Comparison of ENCODE assay signal across 1 cellular context in the genomic region with DNA sequence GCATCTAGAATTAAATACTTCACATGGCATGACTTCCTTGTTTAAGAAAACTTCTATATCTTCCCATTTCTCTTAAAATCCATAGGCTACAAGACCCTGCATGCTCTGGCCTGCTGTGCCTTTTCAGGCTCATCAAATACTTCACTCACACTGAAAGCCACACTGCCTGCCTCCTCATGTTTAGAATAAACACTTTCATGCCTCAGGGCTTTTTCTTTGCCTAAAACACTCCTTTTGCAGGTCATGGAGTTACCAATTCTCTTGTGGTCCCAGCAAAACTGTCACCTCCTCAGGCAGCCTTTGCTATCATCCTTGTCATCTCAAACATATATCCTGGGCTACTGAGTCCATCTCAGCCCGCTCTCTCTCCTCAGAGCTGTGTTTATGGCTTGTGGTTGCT.
TF ChIP-seq lines count a peak whose summit lies in the region.

No MANE protein-coding gene starts in this region.

TF ChIP-seq in GM23338, 12 proteins besides CTCF, POLR2A, EP300 and RAD21 (continued from another document):
- TF ChIP-seq, protein P1, sequence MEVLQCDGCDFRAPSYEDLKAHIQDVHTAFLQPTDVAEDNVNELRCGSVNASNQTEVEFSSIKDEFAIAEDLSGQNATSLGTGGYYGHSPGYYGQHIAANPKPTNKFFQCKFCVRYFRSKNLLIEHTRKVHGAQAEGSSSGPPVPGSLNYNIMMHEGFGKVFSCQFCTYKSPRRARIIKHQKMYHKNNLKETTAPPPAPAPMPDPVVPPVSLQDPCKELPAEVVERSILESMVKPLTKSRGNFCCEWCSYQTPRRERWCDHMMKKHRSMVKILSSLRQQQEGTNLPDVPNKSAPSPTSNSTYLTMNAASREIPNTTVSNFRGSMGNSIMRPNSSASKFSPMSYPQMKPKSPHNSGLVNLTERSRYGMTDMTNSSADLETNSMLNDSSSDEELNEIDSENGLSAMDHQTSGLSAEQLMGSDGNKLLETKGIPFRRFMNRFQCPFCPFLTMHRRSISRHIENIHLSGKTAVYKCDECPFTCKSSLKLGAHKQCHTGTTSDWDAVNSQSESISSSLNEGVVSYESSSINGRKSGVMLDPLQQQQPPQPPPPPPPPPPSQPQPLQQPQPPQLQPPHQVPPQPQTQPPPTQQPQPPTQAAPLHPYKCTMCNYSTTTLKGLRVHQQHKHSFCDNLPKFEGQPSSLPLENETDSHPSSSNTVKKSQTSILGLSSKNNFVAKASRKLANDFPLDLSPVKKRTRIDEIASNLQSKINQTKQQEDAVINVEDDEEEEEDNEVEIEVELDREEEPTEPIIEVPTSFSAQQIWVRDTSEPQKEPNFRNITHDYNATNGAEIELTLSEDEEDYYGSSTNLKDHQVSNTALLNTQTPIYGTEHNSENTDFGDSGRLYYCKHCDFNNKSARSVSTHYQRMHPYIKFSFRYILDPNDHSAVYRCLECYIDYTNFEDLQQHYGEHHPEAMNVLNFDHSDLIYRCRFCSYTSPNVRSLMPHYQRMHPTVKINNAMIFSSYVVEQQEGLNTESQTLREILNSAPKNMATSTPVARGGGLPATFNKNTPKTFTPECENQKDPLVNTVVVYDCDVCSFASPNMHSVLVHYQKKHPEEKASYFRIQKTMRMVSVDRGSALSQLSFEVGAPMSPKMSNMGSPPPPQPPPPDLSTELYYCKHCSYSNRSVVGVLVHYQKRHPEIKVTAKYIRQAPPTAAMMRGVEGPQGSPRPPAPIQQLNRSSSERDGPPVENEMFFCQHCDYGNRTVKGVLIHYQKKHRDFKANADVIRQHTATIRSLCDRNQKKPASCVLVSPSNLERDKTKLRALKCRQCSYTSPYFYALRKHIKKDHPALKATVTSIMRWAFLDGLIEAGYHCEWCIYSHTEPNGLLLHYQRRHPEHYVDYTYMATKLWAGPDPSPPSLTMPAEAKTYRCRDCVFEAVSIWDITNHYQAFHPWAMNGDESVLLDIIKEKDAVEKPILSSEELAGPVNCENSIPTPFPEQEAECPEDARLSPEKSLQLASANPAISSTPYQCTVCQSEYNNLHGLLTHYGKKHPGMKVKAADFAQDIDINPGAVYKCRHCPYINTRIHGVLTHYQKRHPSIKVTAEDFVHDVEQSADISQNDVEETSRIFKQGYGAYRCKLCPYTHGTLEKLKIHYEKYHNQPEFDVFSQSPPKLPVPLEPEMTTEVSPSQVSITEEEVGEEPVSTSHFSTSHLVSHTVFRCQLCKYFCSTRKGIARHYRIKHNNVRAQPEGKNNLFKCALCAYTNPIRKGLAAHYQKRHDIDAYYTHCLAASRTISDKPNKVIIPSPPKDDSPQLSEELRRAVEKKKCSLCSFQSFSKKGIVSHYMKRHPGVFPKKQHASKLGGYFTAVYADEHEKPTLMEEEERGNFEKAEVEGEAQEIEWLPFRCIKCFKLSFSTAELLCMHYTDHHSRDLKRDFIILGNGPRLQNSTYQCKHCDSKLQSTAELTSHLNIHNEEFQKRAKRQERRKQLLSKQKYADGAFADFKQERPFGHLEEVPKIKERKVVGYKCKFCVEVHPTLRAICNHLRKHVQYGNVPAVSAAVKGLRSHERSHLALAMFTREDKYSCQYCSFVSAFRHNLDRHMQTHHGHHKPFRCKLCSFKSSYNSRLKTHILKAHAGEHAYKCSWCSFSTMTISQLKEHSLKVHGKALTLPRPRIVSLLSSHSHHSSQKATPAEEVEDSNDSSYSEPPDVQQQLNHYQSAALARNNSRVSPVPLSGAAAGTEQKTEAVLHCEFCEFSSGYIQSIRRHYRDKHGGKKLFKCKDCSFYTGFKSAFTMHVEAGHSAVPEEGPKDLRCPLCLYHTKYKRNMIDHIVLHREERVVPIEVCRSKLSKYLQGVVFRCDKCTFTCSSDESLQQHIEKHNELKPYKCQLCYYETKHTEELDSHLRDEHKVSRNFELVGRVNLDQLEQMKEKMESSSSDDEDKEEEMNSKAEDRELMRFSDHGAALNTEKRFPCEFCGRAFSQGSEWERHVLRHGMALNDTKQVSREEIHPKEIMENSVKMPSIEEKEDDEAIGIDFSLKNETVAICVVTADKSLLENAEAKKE (CRISPR knock-in tag; IDR thresholded peaks at IDR 0.05): no peak
- no peak for TF ChIP-seq POLR2AphosphoS5 (IDR thresholded peaks at IDR 0.05; ENCODE audit: low read depth)
- TF ChIP-seq, protein P2, sequence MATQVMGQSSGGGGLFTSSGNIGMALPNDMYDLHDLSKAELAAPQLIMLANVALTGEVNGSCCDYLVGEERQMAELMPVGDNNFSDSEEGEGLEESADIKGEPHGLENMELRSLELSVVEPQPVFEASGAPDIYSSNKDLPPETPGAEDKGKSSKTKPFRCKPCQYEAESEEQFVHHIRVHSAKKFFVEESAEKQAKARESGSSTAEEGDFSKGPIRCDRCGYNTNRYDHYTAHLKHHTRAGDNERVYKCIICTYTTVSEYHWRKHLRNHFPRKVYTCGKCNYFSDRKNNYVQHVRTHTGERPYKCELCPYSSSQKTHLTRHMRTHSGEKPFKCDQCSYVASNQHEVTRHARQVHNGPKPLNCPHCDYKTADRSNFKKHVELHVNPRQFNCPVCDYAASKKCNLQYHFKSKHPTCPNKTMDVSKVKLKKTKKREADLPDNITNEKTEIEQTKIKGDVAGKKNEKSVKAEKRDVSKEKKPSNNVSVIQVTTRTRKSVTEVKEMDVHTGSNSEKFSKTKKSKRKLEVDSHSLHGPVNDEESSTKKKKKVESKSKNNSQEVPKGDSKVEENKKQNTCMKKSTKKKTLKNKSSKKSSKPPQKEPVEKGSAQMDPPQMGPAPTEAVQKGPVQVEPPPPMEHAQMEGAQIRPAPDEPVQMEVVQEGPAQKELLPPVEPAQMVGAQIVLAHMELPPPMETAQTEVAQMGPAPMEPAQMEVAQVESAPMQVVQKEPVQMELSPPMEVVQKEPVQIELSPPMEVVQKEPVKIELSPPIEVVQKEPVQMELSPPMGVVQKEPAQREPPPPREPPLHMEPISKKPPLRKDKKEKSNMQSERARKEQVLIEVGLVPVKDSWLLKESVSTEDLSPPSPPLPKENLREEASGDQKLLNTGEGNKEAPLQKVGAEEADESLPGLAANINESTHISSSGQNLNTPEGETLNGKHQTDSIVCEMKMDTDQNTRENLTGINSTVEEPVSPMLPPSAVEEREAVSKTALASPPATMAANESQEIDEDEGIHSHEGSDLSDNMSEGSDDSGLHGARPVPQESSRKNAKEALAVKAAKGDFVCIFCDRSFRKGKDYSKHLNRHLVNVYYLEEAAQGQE (IDR thresholded peaks at IDR 0.05; ENCODE audit: unreplicated experiment): no peak
- no peak for TF ChIP-seq STAT1 (IDR thresholded peaks at IDR 0.05; ENCODE audit: unreplicated experiment)
- TF ChIP-seq, protein P3, sequence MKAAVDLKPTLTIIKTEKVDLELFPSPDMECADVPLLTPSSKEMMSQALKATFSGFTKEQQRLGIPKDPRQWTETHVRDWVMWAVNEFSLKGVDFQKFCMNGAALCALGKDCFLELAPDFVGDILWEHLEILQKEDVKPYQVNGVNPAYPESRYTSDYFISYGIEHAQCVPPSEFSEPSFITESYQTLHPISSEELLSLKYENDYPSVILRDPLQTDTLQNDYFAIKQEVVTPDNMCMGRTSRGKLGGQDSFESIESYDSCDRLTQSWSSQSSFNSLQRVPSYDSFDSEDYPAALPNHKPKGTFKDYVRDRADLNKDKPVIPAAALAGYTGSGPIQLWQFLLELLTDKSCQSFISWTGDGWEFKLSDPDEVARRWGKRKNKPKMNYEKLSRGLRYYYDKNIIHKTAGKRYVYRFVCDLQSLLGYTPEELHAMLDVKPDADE (IDR thresholded peaks at IDR 0.05): no peak
- no peak for TF ChIP-seq ZNF331 (CRISPR knock-in tag; IDR thresholded peaks at IDR 0.05; ENCODE audit: low read depth)
